ENCODE assay signal across 17 cellular contexts in genomic region chr4:176762661-176763308, GRCh38.
"Had no signal": no experiment of that assay in that cellular context is flagged by ENCODE, and none has a peak within 500 bp of the region (broad histone marks: within the 10 kb centered on the region; RNA-seq: fewer than 3 reads in every experiment).

No MANE protein-coding gene starts in this region.

- H3K4me3 ChIP-seq: hepatocyte, left ventricle myocardium inferior, lower lobe of right lung, tibial artery, upper lobe of left lung, uterus had no signal

- H3K36me3 ChIP-seq: left ventricle myocardium inferior, lower lobe of right lung, tibial artery, upper lobe of left lung, uterus had no signal

- H3K79me2 ChIP-seq: hepatocyte had no signal

- ATAC-seq: esophagus mucosa, left cardiac atrium, lower lobe of right lung, right cardiac atrium had no signal

- H3K4me1 ChIP-seq: left ventricle myocardium inferior, lower lobe of right lung, tibial artery, upper lobe of left lung, uterus had no signal

- H3K27me3 ChIP-seq: hepatocyte, tibial artery, upper lobe of left lung, uterus had no signal

- H2AFZ ChIP-seq: hepatocyte had no signal

- DNase-seq: effector memory CD4-positive, alpha-beta T cell; kidney; left cardiac atrium; left ventricle myocardium inferior; lower lobe of right lung; naive B cell; nephron progenitor cell; posterior cingulate gyrus; right cardiac atrium; stimulated activated CD4-positive, alpha-beta T cell treated with anti-CD3 and anti-CD28 coated beads, Interleukin-15, amount 100 ng/mL, for 24 hours; stimulated activated CD4-positive, alpha-beta T cell treated with anti-CD3 and anti-CD28 coated beads, Interleukin-1b, Interleukin-23, amount 100 ng/mL, for 48 hours; stimulated activated CD4-positive, alpha-beta T cell treated with anti-CD3 and anti-CD28 coated beads, Interleukin-4, amount 100 ng/mL, for 24 hours; tibial artery; upper lobe of left lung; uterus had no signal

- H3K9me3 ChIP-seq: lower lobe of right lung, tibial artery, upper lobe of left lung, uterus had no signal

- H3K27ac ChIP-seq: hepatocyte, left ventricle myocardium inferior, lower lobe of right lung, tibial artery, upper lobe of left lung, uterus had no signal

- H3K4me2 ChIP-seq: hepatocyte had no signal
